ENCODE assay signal across 26 cellular contexts in genomic region chrX:96569034-96569433, GRCh38.
"Had no signal": no experiment of that assay in that cellular context is flagged by ENCODE, and none has a peak within 500 bp of the region (broad histone marks: within the 10 kb centered on the region; RNA-seq: fewer than 3 reads in every experiment).

No MANE protein-coding gene starts in this region.

- ATAC-seq: naive thymus-derived CD8-positive, alpha-beta T cell; natural killer cell treated with Interleukin-12 subunit alpha and Interleukin-12 subunit beta and Interleukin-15 and Interleukin-18, amount 100 ng/mL, for 72 hours; pancreas; right cardiac atrium; sciatic nerve; stimulated activated effector memory CD8-positive, alpha-beta T cell treated with anti-CD3 and anti-CD28 coated beads, Interleukin-12 subunit alpha, Interleukin-12 subunit beta, amount 100 ng/mL, for 72 hours; stimulated activated naive B cell treated with anti-CD40 and anti-IgM and Interleukin-4, amounts not matched to agents 10 μg/mL and 1 μg/mL and 100 μg/mL, for 72 hours; upper lobe of right lung had no signal

- H3K9me3 ChIP-seq: neutrophil, pancreas, prostate gland, spleen, stomach, thoracic aorta, thyroid gland, tibial nerve, upper lobe of right lung, uterus had no signal

- FAIRE-seq: pancreas had no signal

- DNase-seq: naive B cell; naive thymus-derived CD8-positive, alpha-beta T cell; nephron progenitor cell; nucleus accumbens; pancreas; right cardiac atrium; spleen; stimulated activated CD4-positive, alpha-beta T cell treated with anti-CD3 and anti-CD28 coated beads, Interleukin-12 subunit alpha, Interleukin-12 subunit beta, amount 100 ng/mL, for 4 hours; stimulated activated CD4-positive, alpha-beta T cell treated with anti-CD3 and anti-CD28 coated beads, Interleukin-2, amount 100 ng/mL, for 24 hours; stimulated activated CD4-positive, alpha-beta T cell treated with anti-CD3 and anti-CD28 coated beads, Interleukin-2, amount 100 ng/mL, for 48 hours; stimulated activated CD4-positive, alpha-beta T cell treated with anti-CD3 and anti-CD28 coated beads, Interleukin-4, amount 100 ng/mL, for 24 hours; stimulated activated naive B cell treated with anti-CD40 and anti-IgM and Interleukin-4, amounts not matched to agents 10 μg/mL and 1 μg/mL and 100 μg/mL, for 72 hours; stimulated activated naive CD4-positive, alpha-beta T cell treated with Interleukin-2 at 50 U/mL for 16 hours; stomach; thyroid gland; upper lobe of right lung; uterus had no signal

- H3K4me1 ChIP-seq: pancreas, prostate gland, spleen, stomach, thyroid gland, tibial nerve, upper lobe of right lung, uterus had no signal

- H3K4me3 ChIP-seq: pancreas, prostate gland, skin epidermis, smooth muscle cell, spleen, stomach, thoracic aorta, thyroid gland, tibial nerve, upper lobe of right lung, uterus had no signal

- H3K36me3 ChIP-seq: neutrophil, pancreas, prostate gland, spleen, stomach, thoracic aorta, thyroid gland, tibial nerve, upper lobe of right lung, uterus had no signal
